ENCODE assay signal across 8 cellular contexts in the genomic region with DNA sequence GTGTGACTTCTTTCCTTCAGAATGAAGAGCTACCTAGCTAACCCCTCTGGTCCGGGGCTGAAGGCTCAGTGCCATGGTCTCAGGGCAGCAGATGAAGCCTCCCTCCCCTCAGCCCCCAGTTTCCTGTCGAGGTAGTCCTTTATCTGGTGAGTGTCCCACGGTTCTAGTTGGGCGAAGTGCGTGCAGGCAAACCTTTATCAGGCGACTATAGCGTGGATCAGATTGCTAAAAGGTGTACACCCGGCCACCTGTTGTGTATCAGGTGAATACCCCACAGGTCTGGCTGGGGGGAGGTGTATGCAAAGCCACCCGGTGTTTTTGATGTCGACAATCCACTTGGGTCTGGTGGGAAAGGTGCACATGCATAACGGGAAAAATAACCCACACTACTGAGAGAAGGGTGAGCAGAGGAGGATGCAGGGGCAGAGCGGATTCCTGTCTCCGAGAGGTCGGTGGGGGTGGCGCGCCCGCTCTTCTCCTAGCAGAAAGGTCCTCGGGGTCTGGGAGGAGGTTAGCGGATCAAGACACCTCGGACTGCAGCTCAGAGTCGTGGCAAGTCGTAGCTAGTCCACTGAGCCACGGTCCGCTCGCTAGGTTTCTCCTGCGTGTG. TPM values are rescaled to one million over a fixed set of nuclear protein-coding genes. Genes with fewer than 3 reads are reported as not detected.
DNase-seq lines count a peak whose midpoint lies in the region; ATAC-seq and TF ChIP-seq lines count a peak whose summit lies in the region.

No MANE protein-coding gene starts in this region.

- CTCF ChIA-PET in PC-9 (lab: Charles Lee): interaction anchor here (0.6 kb wide), 1 partner anchor 17 kb away, joined by 5 read pairs; no protein-coding TSS in a partner anchor

- H3K9me2 ChIP-seq in PC-9 (ENCODE audit: insufficient read depth): no peaks in the 10 kb centered on the region

- H3K36me3 ChIP-seq in PC-9 (ENCODE audit: low read depth): peaks cover 5% of the 10 kb centered on the region; the same call in 1 of the 2 replicates
- H3K36me3 ChIP-seq in lung (ENCODE audit: control insufficient read depth in 2 of 2, insufficient read depth in 2 of 2, low read length in 2 of 2): peaks cover 0 to 2% of the 10 kb centered on the region in 2 donors
- peaks cover 0 to 7% (median 0%) of the 10 kb centered on the region in 3 donors for H3K36me3 ChIP-seq in tibial artery

- peak in 1 of 2 experiments; percentile 7 for DNase-seq in PC-9
- peak; percentile 40 for DNase-seq in cerebellar cortex (ENCODE audit: low spot score)
- no peak for DNase-seq in lung (ENCODE audit: low spot score)
- DNase-seq in tibial artery: no peak
- DNase-seq in SK-N-DZ (ENCODE audit: low spot score): no peak

- H3K27ac ChIP-seq in PC-9 (peak overlapping the region; percentile 89), lung (ENCODE audit: low read depth in 1 of 2, low read length in 1 of 2) (peak overlapping the region; percentile 91 to 94), tibial artery (peak overlapping the region; percentile 82 to 92)

- no peak for TF ChIP-seq CTCF in PC-9 (conservative IDR thresholded peaks at IDR 0.05)
- no peak for TF ChIP-seq CTCF in lung (IDR thresholded peaks at IDR 0.05; ENCODE audit: control extremely low read depth, extremely low read depth)
- TF ChIP-seq CTCF in tibial artery (IDR thresholded peaks at IDR 0.05): no peak

- no peaks in the 10 kb centered on the region for H3K9me3 ChIP-seq in PC-9 (ENCODE audit: insufficient read depth, low read depth)
- H3K9me3 ChIP-seq in lung (ENCODE audit: control insufficient read depth in 2 of 2, insufficient read depth in 1 of 2, low read length in 1 of 2): no peaks in the 10 kb centered on the region
- H3K9me3 ChIP-seq in tibial artery: no peaks in the 10 kb centered on the region

- H3K79me2 ChIP-seq in PC-9 (ENCODE audit: low read depth): peaks cover 18% of the 10 kb centered on the region

- 1 to 2% methylated on average over 26 of the region's 26 CpGs for WGBS in lung, 2 donors

- H3K4me3 ChIP-seq in PC-9 (peak overlapping the region; percentile 86), lung (peak overlapping the region; percentile 91), tibial artery (peak overlapping the region; percentile 76 to 93)

- H4K20me1 ChIP-seq in PC-9 (ENCODE audit: insufficient read depth): no peaks in the 10 kb centered on the region

- H3K27me3 ChIP-seq in PC-9 (ENCODE audit: insufficient read depth, low read depth) (no peaks in the 10 kb centered on the region), lung (ENCODE audit: control insufficient read depth, insufficient read depth) (no peaks in the 10 kb centered on the region), tibial artery (no peaks in the 10 kb centered on the region)

- peak; percentile 9 for ATAC-seq in GM18511 (IDR thresholded peaks at IDR 0.05; ENCODE audit: unreplicated experiment)
- peak; percentile 3 for ATAC-seq in HG02678 (IDR thresholded peaks at IDR 0.05; ENCODE audit: unreplicated experiment)
- ATAC-seq in lung (ENCODE audit: insufficient read depth, low FRiP score): no peak
- no peak for ATAC-seq in HG02884 (IDR thresholded peaks at IDR 0.05; ENCODE audit: unreplicated experiment)

- H3F3A ChIP-seq in PC-9 (ENCODE audit: insufficient read depth, low read depth): peaks cover 34% of the 10 kb centered on the region

- intact Hi-C loops in PC-9 (cut with micrococcal nuclease; ENCODE audit: unreplicated experiment): loop anchor here (10.0 kb wide), 1 partner anchor 232 kb away; the partner anchor contains the start of genes EMC7 and PGBD4
- intact Hi-C loops in tibial artery (cut with DNase I; ENCODE audit: low total_unique reads): no loop called here

- BruUV-seq in PC-9 (replicated peaks; lab: Mats Ljungman, UMichigan): no TSS peak

- H2AFZ ChIP-seq in PC-9: peak overlapping the region; percentile 78

- POLR2A ChIA-PET in PC-9 (lab: Charles Lee; ENCODE audit: unreplicated experiment): interaction anchor here (0.5 to 0.7 kb wide), 2 partner anchors 8 to 18 kb away, joined by 4 to 6 read pairs; no protein-coding TSS in a partner anchor

- peaks cover 41% of the 10 kb centered on the region for H3K4me1 ChIP-seq in PC-9 (replicated peaks; ENCODE audit: insufficient read depth)
- peaks cover 8 to 11% of the 10 kb centered on the region in 2 donors for H3K4me1 ChIP-seq in lung (ENCODE audit: control insufficient read depth in 2 of 2, insufficient read depth in 2 of 2, low read length in 2 of 2)
- H3K4me1 ChIP-seq in tibial artery: peaks cover 0 to 49% (median 15%) of the 10 kb centered on the region in 4 donors

- peak overlapping the region; percentile 93 for H3K4me2 ChIP-seq in PC-9

RNA-seq across cellular contexts. Expression of gene SLC12A6, which starts 0.5 kb away (rescaled TPM):
- total RNA-seq in PC-9 (2021) (27.5 and 28.3 TPM in 2 replicates), lung (10 to 100 TPM; 32.5 to 58.4 TPM)
- polyA plus RNA-seq in lung: 10 to 100 TPM in 1 of 2 donors, 1 to 10 TPM in 1; 7.6 to 22.9 TPM
- 7.1 and 8.0 TPM in 2 replicates for polyA plus RNA-seq in SK-N-DZ (2014; cell fraction: cytosol; rRNA removed)
- 8.0 and 16.9 TPM in 2 replicates for polyA plus RNA-seq in SK-N-DZ (2014; cell fraction: nucleus; rRNA removed)

RNA-seq across cellular contexts. Expression of gene NOP10, which starts 5.9 kb away (rescaled TPM):
- 109 and 162 TPM in 2 replicates for total RNA-seq in PC-9 (2021)
- total RNA-seq in lung: 100 to 1,000 TPM; 103 to 136 TPM
- polyA plus RNA-seq in lung: 100 to 1,000 TPM; 329 to 509 TPM
- polyA plus RNA-seq in SK-N-DZ (2014; cell fraction: cytosol; rRNA removed): 215 and 240 TPM in 2 replicates
- 185 and 209 TPM in 2 replicates for polyA plus RNA-seq in SK-N-DZ (2014; cell fraction: nucleus; rRNA removed)

RNA-seq across cellular contexts. Expression of gene NUTM1, which starts 6.1 kb away (rescaled TPM):
- total RNA-seq in PC-9 (2021) (not detected in 2 replicates), lung (not detected)
- under 1 TPM in 1 of 2 donors, not detected in 1; 0.02 TPM for polyA plus RNA-seq in lung
- polyA plus RNA-seq in SK-N-DZ (2014; cell fraction: cytosol; rRNA removed): 0.03 TPM in 1 of 2 replicates, not detected in the other
- 0.12 TPM in 1 of 2 replicates, not detected in the other for polyA plus RNA-seq in SK-N-DZ (2014; cell fraction: nucleus; rRNA removed)

RNA-seq across cellular contexts. Expression of gene LPCAT4, which starts 29.9 kb away (rescaled TPM):
- total RNA-seq in PC-9 (2021): 46.8 and 67.0 TPM in 2 replicates
- total RNA-seq in lung: 10 to 100 TPM; 12.7 to 30.3 TPM
- 10 to 100 TPM; 14.3 to 26.1 TPM for polyA plus RNA-seq in lung
- polyA plus RNA-seq in SK-N-DZ (2014; cell fraction: cytosol; rRNA removed): 28.8 and 32.0 TPM in 2 replicates
- polyA plus RNA-seq in SK-N-DZ (2014; cell fraction: nucleus; rRNA removed): 253 TPM in 2 replicates

Comparison
In these comparisons a context has a peak if more than half of its experiments do, and no peak if none do; other contexts are left out.
1. ATAC-seq: peak in GM18511 (single experiment) and HG02678 (single experiment); none in lung (single experiment) and HG02884 (single experiment).
2. Peak in every context shown above with its lines, with median percentiles within 50 percentile points of each other: H3K27ac ChIP-seq and H3K4me3 ChIP-seq.